15 cellular contexts compared by ENCODE assay signal in genomic region chr1:32891630-32892029, GRCh38. TPM values are rescaled to one million over a fixed set of nuclear protein-coding genes. Genes with fewer than 3 reads are reported as not detected.
"Had no signal": no experiment of that assay in that cellular context is flagged by ENCODE, and none has a peak within 500 bp of the region (broad histone marks: within the 10 kb centered on the region; RNA-seq: fewer than 3 reads in every experiment).

No MANE protein-coding gene starts in this region.

- H3K27ac Mint-ChIP-seq: activated naive CD4-positive, alpha-beta T cell treated with anti-CD3 and anti-CD28 coated beads, Interleukin-2, amount 50 U/mL, for 72 hours; activated T-helper 2 cell treated with anti-CD3 and anti-CD28 coated beads, Interferon-gamma antibody, Interleukin-2, Interleukin-4, amounts not matched to agents 10 μg/mL and 5 μg/mL and 100 μg/mL, durations not matched to agents 14 hours and 24 hours and 36 hours; dendritic cell treated with granulocyte-macrophage colony-stimulating factor and Interleukin-4, amounts not matched to agents 40 ng/mL and 50 ng/mL, for 4 days had no signal

- H3K9me3 Mint-ChIP-seq: activated naive CD4-positive, alpha-beta T cell treated with anti-CD3 and anti-CD28 coated beads, Interleukin-2, amount 50 U/mL, for 72 hours; activated T-helper 2 cell treated with anti-CD3 and anti-CD28 coated beads, Interferon-gamma antibody, Interleukin-2, Interleukin-4, amounts not matched to agents 10 μg/mL and 5 μg/mL and 100 μg/mL, durations not matched to agents 14 hours and 24 hours and 36 hours; dendritic cell treated with granulocyte-macrophage colony-stimulating factor and Interleukin-4, amounts not matched to agents 40 ng/mL and 50 ng/mL, for 4 days had no signal

- H3K4me1 ChIP-seq: parathyroid adenoma had no signal

- ATAC-seq: activated naive CD4-positive, alpha-beta T cell treated with anti-CD3 and anti-CD28 coated beads, Interleukin-2, amount 50 U/mL, for 72 hours; body of pancreas; stimulated activated naive B cell treated with anti-CD40 and anti-IgM and Interleukin-4, amounts not matched to agents 10 μg/mL and 1 μg/mL and 100 μg/mL, for 72 hours had no signal

- H3K27ac ChIP-seq: body of pancreas, parathyroid adenoma had no signal

- H3K9ac ChIP-seq: parathyroid adenoma had no signal

- H2AFZ ChIP-seq: parathyroid adenoma had no signal

- H3K4me3 ChIP-seq: body of pancreas had no signal

- H3K9me3 ChIP-seq: body of pancreas had no signal

- H3K79me2 ChIP-seq: parathyroid adenoma had no signal

- H3K4me3 Mint-ChIP-seq: dendritic cell treated with granulocyte-macrophage colony-stimulating factor and Interleukin-4, amounts not matched to agents 40 ng/mL and 50 ng/mL, for 4 days had no signal

- DNase-seq: activated CD4-positive, CD25-positive, alpha-beta regulatory T cell treated with anti-CD3 and anti-CD28 coated beads, Interleukin-2, amount 50 U/mL, for 72 hours; body of pancreas; central memory CD4-positive, alpha-beta T cell; effector memory CD4-positive, alpha-beta T cell; foreskin melanocyte; mesenchymal stem cell; stimulated activated naive B cell treated with anti-CD40 and anti-IgM and Interleukin-4, amounts not matched to agents 10 μg/mL and 1 μg/mL and 100 μg/mL, for 72 hours; substantia nigra; T1000; trophoblast cell had no signal

RNA-seq across cellular contexts. Expression of gene HPCA, which starts 5.3 kb away (rescaled TPM):
- total RNA-seq: body of pancreas, liver had no signal
- polyA plus RNA-seq: liver had no signal

RNA-seq across cellular contexts. Expression of gene FNDC5, which starts 20.9 kb away (rescaled TPM):
- total RNA-seq: activated naive CD4-positive, alpha-beta T cell treated with anti-CD3 and anti-CD28 coated beads, Interleukin-2, amount 50 U/mL, for 72 hours; activated T-helper 2 cell treated with anti-CD3 and anti-CD28 coated beads, Interferon-gamma antibody, Interleukin-2, Interleukin-4, amounts not matched to agents 10 μg/mL and 5 μg/mL and 100 μg/mL, durations not matched to agents 14 hours and 24 hours and 36 hours; body of pancreas had no signal
